ENCODE assay signal across 8 cellular contexts in genomic region chr7:13742719-13743640, GRCh38.
DNase-seq lines count a peak whose midpoint lies in the region; ATAC-seq and TF ChIP-seq lines count a peak whose summit lies in the region.

No MANE protein-coding gene starts in this region.

- no peaks in the 10 kb centered on the region for H3K27me3 Mint-ChIP-seq in neural crest cell (ENCODE audit: low read depth)

- H3K27ac ChIP-seq in AG04450 (ENCODE audit: low read depth, low read length): no peak overlapping the region
- no peak overlapping the region for H3K27ac ChIP-seq in Peyer's patch
- no peak overlapping the region for H3K27ac ChIP-seq in esophagus squamous epithelium
- H3K27ac ChIP-seq in suprapubic skin: no peak overlapping the region

- TF ChIP-seq CTCF in AG04450 (IDR thresholded peaks at IDR 0.05; ENCODE audit: low read depth, low read length) (peak; percentile 55), Peyer's patch (IDR thresholded peaks at IDR 0.05) (peak in 4 of 6 experiments; percentile 34 to 70 (median 53)), esophagus squamous epithelium (IDR thresholded peaks at IDR 0.05) (peak; percentile 10 to 55 (median 46)), neural crest cell (conservative IDR thresholded peaks at IDR 0.05) (peak; percentile 67), suprapubic skin (IDR thresholded peaks at IDR 0.05) (peak in 1 of 2 donors; percentile 21), omental fat pad (IDR thresholded peaks at IDR 0.05) (no peak), GM20000 (IDR thresholded peaks at IDR 0.05; ENCODE audit: extremely low read depth, missing control alignments) (no peak)

- peak; percentile 20 for DNase-seq in AG04450 (ENCODE audit: low read depth, low spot score)
- DNase-seq in HK-2 (ENCODE audit: unreplicated experiment): peak; percentile 7
- peak in 1 of 3 donors; percentile 66 for DNase-seq in Peyer's patch
- no peak for DNase-seq in esophagus squamous epithelium (lab: John Stamatoyannopoulos, UW)
- DNase-seq in neural crest cell (ENCODE audit: low read depth, low spot score): peak; percentile 13
- DNase-seq in suprapubic skin (ENCODE audit: low spot score in 2 of 2): no peak
- no peak for DNase-seq in omental fat pad (ENCODE audit: low spot score)
- DNase-seq in GM20000 (ENCODE audit: low spot score): no peak

- CTCF ChIA-PET in AG04450 (lab: Charles Lee): interaction anchor here (0.6 to 3.7 kb wide), 63 partner anchors 8 to 948 kb away, joined by 3 to 18 read pairs (median 4); partner anchors contain the start of gene ETV1

- TF ChIP-seq POLR2A in Peyer's patch (IDR thresholded peaks at IDR 0.05) (no peak), esophagus squamous epithelium (IDR thresholded peaks at IDR 0.05) (no peak), suprapubic skin (IDR thresholded peaks at IDR 0.05) (no peak)

- POLR2A ChIA-PET in AG04450 (lab: Yijun Ruan, JAX): no interaction called here

- intact Hi-C loops in esophagus squamous epithelium (cut with DNase I): no loop called here

- H3K27me3 ChIP-seq in AG04450 (ENCODE audit: control insufficient read depth, insufficient read depth, low read length) (no peaks in the 10 kb centered on the region), Peyer's patch (no peaks in the 10 kb centered on the region), esophagus squamous epithelium (no peaks in the 10 kb centered on the region), suprapubic skin (no peaks in the 10 kb centered on the region)

- H3K9me3 Mint-ChIP-seq in neural crest cell: no peaks in the 10 kb centered on the region

- H3K4me1 ChIP-seq in Peyer's patch (no peaks in the 10 kb centered on the region), esophagus squamous epithelium (no peaks in the 10 kb centered on the region), suprapubic skin (peaks cover 3% of the 10 kb centered on the region)

- H3K4me3 ChIP-seq in AG04450 (ENCODE audit: low read depth, low read length): no peak overlapping the region
- H3K4me3 ChIP-seq in Peyer's patch: no peak overlapping the region
- no peak overlapping the region for H3K4me3 ChIP-seq in esophagus squamous epithelium
- H3K4me3 ChIP-seq in suprapubic skin: no peak overlapping the region

- no peaks in the 10 kb centered on the region for H3K9me3 ChIP-seq in AG04450 (ENCODE audit: control insufficient read depth, insufficient read depth, low read length)
- H3K9me3 ChIP-seq in Peyer's patch: no peaks in the 10 kb centered on the region
- no peaks in the 10 kb centered on the region for H3K9me3 ChIP-seq in esophagus squamous epithelium
- no peaks in the 10 kb centered on the region for H3K9me3 ChIP-seq in suprapubic skin

- H3K4me3 Mint-ChIP-seq in neural crest cell: no peak overlapping the region

- peaks cover 5% of the 10 kb centered on the region for H3K4me1 Mint-ChIP-seq in neural crest cell

- no peak for ATAC-seq in omental fat pad (ENCODE audit: low FRiP score)

- H3K27ac Mint-ChIP-seq in neural crest cell (ENCODE audit: unreplicated experiment): no peak overlapping the region

- no peak for TF ChIP-seq EP300 in suprapubic skin (IDR thresholded peaks at IDR 0.05)

- H3K36me3 Mint-ChIP-seq in neural crest cell (ENCODE audit: low read depth): no peaks in the 10 kb centered on the region

- 41 to 45% methylated on average over 5 of the region's 5 CpGs for WGBS in esophagus squamous epithelium, 2 donors
- WGBS in suprapubic skin: 46% methylated on average over 5 of the region's 5 CpGs

- H3K36me3 ChIP-seq in Peyer's patch (no peaks in the 10 kb centered on the region), esophagus squamous epithelium (no peaks in the 10 kb centered on the region), suprapubic skin (no peaks in the 10 kb centered on the region)

Comparison
In these comparisons a context has a peak if more than half of its experiments do, and no peak if none do; other contexts are left out.
1. DNase-seq: peak in AG04450 (single experiment), HK-2 (single experiment) and neural crest cell (single experiment); none in esophagus squamous epithelium (single experiment), suprapubic skin (0 of 2), omental fat pad (single experiment) and GM20000 (single experiment).
2. CTCF ChIP-seq: peak in AG04450 (single experiment), Peyer's patch (4 of 6), esophagus squamous epithelium (6 of 6) and neural crest cell (single experiment); none in omental fat pad (0 of 3) and GM20000 (single experiment).